In the genomic region with DNA sequence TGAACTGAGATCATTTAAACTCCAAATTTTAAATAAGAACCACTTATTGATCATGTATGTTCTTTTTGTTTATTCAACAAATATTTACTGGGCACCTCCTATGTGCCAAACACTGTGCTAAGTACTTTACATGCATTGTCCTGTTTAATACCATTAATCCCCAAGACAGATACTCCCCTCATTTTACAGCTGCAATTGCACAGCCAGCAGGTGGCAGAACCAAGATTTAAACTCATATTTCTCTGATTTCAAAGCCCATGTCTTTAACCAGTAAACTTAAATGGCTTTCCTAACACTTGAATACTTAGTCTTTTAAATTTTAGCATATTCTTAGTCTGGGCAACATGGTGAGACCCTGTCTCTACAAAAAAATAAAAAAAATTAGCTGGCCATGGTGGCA, we compare ENCODE assay signal across 8 cellular contexts. TPM values are rescaled to one million over a fixed set of nuclear protein-coding genes. Genes with fewer than 3 reads are reported as not detected.
DNase-seq lines count a peak whose midpoint lies in the region; ATAC-seq and TF ChIP-seq lines count a peak whose summit lies in the region.

No MANE protein-coding gene starts in this region.

- peaks cover 11% of the 10 kb centered on the region for H3K36me3 Mint-ChIP-seq in T-cell
- H3K36me3 Mint-ChIP-seq in type B pancreatic cell = peaks cover 17% of the 10 kb centered on the region

- H3K27ac Mint-ChIP-seq in T-cell (no peak overlapping the region), type B pancreatic cell (no peak overlapping the region)

- POLR2A ChIA-PET in T-cell (lab: Charles Lee) = no interaction called here

- H3K9me3 Mint-ChIP-seq in T-cell = no peaks in the 10 kb centered on the region
- no peaks in the 10 kb centered on the region for H3K9me3 Mint-ChIP-seq in type B pancreatic cell

- CTCF ChIA-PET in T-cell (lab: Charles Lee) = interaction anchor here (0.5 to 3.1 kb wide), 9 partner anchors 63 to 355 kb away, joined by 3 to 23 read pairs (median 4); partner anchors contain the start of gene INIP (in 1 of the 2)

- DNase-seq in AG09319 (ENCODE audit: extremely low read depth, low read depth) (no peak), T-cell (peak in 24 of 34 experiments; percentile 4 to 38 (median 18)), fibroblast of the aortic adventitia (ENCODE audit: low read depth) (peak; percentile 26), type B pancreatic cell (ENCODE audit: extremely low spot score, unreplicated experiment) (no peak), NCI-H446 treated with DMSO at 0.1 percent for 48 hours (lab: John Stamatoyannopoulos, UW) (no peak), NCI-H2196 (lab: John Stamatoyannopoulos, UW; ENCODE audit: unreplicated experiment) (no peak)

- H3K4me3 ChIP-seq in GM12875 (ENCODE audit: low read depth, low read length) (no peak overlapping the region), fibroblast of the aortic adventitia (ENCODE audit: low read depth, low read length) (no peak overlapping the region)

- H3K4me3 Mint-ChIP-seq in T-cell = no peak overlapping the region
- no peak overlapping the region for H3K4me3 Mint-ChIP-seq in type B pancreatic cell

- no peaks in the 10 kb centered on the region for H3K27me3 Mint-ChIP-seq in T-cell
- H3K27me3 Mint-ChIP-seq in type B pancreatic cell = no peaks in the 10 kb centered on the region

- H3K4me1 Mint-ChIP-seq in T-cell (peaks cover 0 to 14% (median 0%) of the 10 kb centered on the region in 3 donors), type B pancreatic cell (ENCODE audit: unreplicated experiment) (peaks cover 12% of the 10 kb centered on the region)

- TF ChIP-seq CTCF in AG09319 (IDR thresholded peaks at IDR 0.05; ENCODE audit: low read depth, low read length) = peak; percentile 48
- TF ChIP-seq CTCF in GM12875 (IDR thresholded peaks at IDR 0.05; ENCODE audit: borderline replicate concordance, insufficient read depth, low read depth, low read length) = peak; percentile 36; the same call in 1 of the 2 replicates
- TF ChIP-seq CTCF in fibroblast of the aortic adventitia (IDR thresholded peaks at IDR 0.05; ENCODE audit: insufficient read depth, low read length) = peak; percentile 51
- peak; percentile 62 for TF ChIP-seq CTCF in type B pancreatic cell (conservative IDR thresholded peaks at IDR 0.05)

- ATAC-seq in T-cell (replicated peaks in 1 of 4) = no peak
- ATAC-seq in GM21619 (IDR thresholded peaks at IDR 0.05; ENCODE audit: unreplicated experiment) = no peak

RNA-seq across cellular contexts. Expression of gene KIAA1958, which starts 43.4 kb away (rescaled TPM):
- 1 to 10 TPM; 4.6 to 6.4 (median 6.2) TPM for total RNA-seq in T-cell
- total RNA-seq in fibroblast of the aortic adventitia (ENCODE audit: low replicate concordance) = 1.4 and 2.9 TPM in 2 replicates
- 15.0 and 28.1 TPM in 2 replicates for total RNA-seq in type B pancreatic cell (ENCODE audit: low replicate concordance)

Comparison
In these comparisons a context has a peak if more than half of its experiments do, and no peak if none do; other contexts are left out.
1. DNase-seq: peak in T-cell (24 of 34) and fibroblast of the aortic adventitia (single experiment); none in AG09319 (single experiment), type B pancreatic cell (single experiment), NCI-H446 treated with DMSO at 0.1 percent for 48 hours (single experiment) and NCI-H2196 (single experiment).
2. Peak in every context shown above with its lines, with median percentiles within 50 percentile points of each other: CTCF ChIP-seq.